ENCODE assay signal across 8 cellular contexts in the genomic region with DNA sequence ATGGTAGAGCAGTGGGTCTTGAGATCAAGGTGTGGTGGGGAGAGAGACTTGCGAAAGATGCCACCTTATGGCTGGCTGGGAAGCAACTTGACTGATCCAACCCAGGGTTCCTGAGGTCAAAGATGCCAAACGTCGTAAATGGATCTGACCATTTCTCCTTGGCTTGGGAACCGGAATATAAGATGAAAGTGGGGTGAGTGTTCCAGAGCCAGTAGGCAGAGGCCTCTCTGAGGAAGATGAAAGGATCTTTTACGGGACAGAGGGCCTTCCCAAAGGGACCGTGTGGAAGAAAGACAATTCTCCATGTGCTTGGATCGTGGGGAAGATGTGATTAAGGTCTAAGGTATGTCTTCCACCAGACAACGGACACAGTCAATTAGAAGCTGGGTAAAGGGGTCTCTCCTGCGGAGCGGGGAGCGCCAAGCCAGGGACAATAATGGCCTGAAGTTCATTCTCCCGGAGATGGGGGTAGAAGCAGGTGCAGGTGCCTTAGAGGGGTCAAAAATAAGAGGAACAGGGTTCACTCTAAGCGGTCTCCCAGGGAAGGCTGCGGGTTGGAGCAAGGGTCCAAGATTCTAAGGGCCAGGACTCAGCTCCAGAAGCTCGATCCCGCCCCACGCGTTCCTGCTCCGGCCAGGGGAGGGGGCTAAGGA. TPM values are rescaled to one million over a fixed set of nuclear protein-coding genes. Genes with fewer than 3 reads are reported as not detected.
A peak's percentile ranks its signal among the peaks of the same experiment; 100 is the strongest.
DNase-seq lines count a peak whose midpoint lies in the region; ATAC-seq and TF ChIP-seq lines count a peak whose summit lies in the region.

No MANE protein-coding gene starts in this region.

- WGBS in HUES64: 7% methylated on average over 19 of the region's 19 CpGs
- WGBS in lower leg skin, 2 donors: 5 to 6% methylated on average over 19 of the region's 19 CpGs

- peak overlapping the region; percentile 82 to 91 (median 88) for H3K4me3 Mint-ChIP-seq in CD8-positive, alpha-beta memory T cell

- no peaks in the 10 kb centered on the region for H3K9me3 ChIP-seq in CD8-positive, alpha-beta memory T cell (ENCODE audit: low read length)
- H3K9me3 ChIP-seq in HUES64 (ENCODE audit: insufficient read depth, low read depth, low read length): no peaks in the 10 kb centered on the region
- H3K9me3 ChIP-seq in upper lobe of right lung: no peaks in the 10 kb centered on the region

- TF ChIP-seq POLR2A in lower leg skin (IDR thresholded peaks at IDR 0.05): no peak

- CTCF ChIA-PET in CD8-positive, alpha-beta memory T cell (lab: Charles Lee): interaction anchor here (1.0 to 3.3 kb wide), 6 partner anchors 25 to 73 kb away, joined by 3 to 29 read pairs (median 8); a partner anchor contains a TSS

- peaks cover 0 to 16% (median 0%) of the 10 kb centered on the region in 3 donors for H3K36me3 Mint-ChIP-seq in CD8-positive, alpha-beta memory T cell

- H3K4me1 Mint-ChIP-seq in CD8-positive, alpha-beta memory T cell: peaks cover 34 to 48% (median 40%) of the 10 kb centered on the region in 3 donors

- peak overlapping the region; percentile 77 to 99 (median 89) for H3K27ac Mint-ChIP-seq in CD8-positive, alpha-beta memory T cell

- POLR2A ChIA-PET in CD8-positive, alpha-beta memory T cell (lab: Charles Lee): interaction anchor here (0.6 to 3.2 kb wide), 8 partner anchors 13 to 130 kb away, joined by 3 to 61 read pairs (median 10); a partner anchor contains a TSS

- in situ Hi-C loops in astrocyte of the spinal cord (cut with HindIII; ENCODE audit: low sequenced_read_pairs): no loop called here

- peaks cover 26% of the 10 kb centered on the region for H3K4me1 ChIP-seq in CD8-positive, alpha-beta memory T cell (ENCODE audit: insufficient read depth, low read length)
- H3K4me1 ChIP-seq in HUES64 (ENCODE audit: insufficient read depth, low read length) (peaks cover 8% of the 10 kb centered on the region), upper lobe of right lung (peaks cover 35% of the 10 kb centered on the region)

- no peaks in the 10 kb centered on the region for H3K9me3 Mint-ChIP-seq in CD8-positive, alpha-beta memory T cell

- peak overlapping the region; percentile 79 for H3K9ac ChIP-seq in HUES64 (ENCODE audit: low read depth, low read length)

- intact Hi-C loops in lower leg skin (cut with DNase I; ENCODE audit: low total_unique reads) (no loop called here), upper lobe of right lung (cut with DNase I) (no loop called here)

- ATAC-seq in upper lobe of right lung (no peak), HG02642 (IDR thresholded peaks at IDR 0.05; ENCODE audit: poor library complexity, unreplicated experiment) (no peak), HG02588 (IDR thresholded peaks at IDR 0.05; ENCODE audit: unreplicated experiment) (no peak)

- H3K27me3 Mint-ChIP-seq in CD8-positive, alpha-beta memory T cell: no peaks in the 10 kb centered on the region

- H3K36me3 ChIP-seq in CD8-positive, alpha-beta memory T cell (ENCODE audit: insufficient read depth, low read length): no peaks in the 10 kb centered on the region
- H3K36me3 ChIP-seq in HUES64 (ENCODE audit: insufficient read depth, low read length) (peaks cover 25% of the 10 kb centered on the region), upper lobe of right lung (peaks cover 12% of the 10 kb centered on the region)

- H3K4me3 ChIP-seq in CD8-positive, alpha-beta memory T cell (ENCODE audit: low read length): peak overlapping the region; percentile 61
- peak overlapping the region; percentile 77 for H3K4me3 ChIP-seq in HUES64 (ENCODE audit: low read length)
- H3K4me3 ChIP-seq in astrocyte of the spinal cord (ENCODE audit: low read depth, low read length): peak overlapping the region; percentile 89
- H3K4me3 ChIP-seq in lower leg skin (ENCODE audit: low read depth, poor library complexity, severe bottlenecking): peak overlapping the region; percentile 76
- H3K4me3 ChIP-seq in upper lobe of right lung: peak overlapping the region; percentile 83

- DNase-seq in CD8-positive, alpha-beta memory T cell: no peak
- DNase-seq in astrocyte of the spinal cord (ENCODE audit: low read depth, low spot score) (peak; percentile 27), lower leg skin (ENCODE audit: low spot score in 2 of 2) (peak in 1 of 2 donors; percentile 28), upper lobe of right lung (no peak), Kasumi-1 (lab: John Stamatoyannopoulos, UW) (no peak)

- H3K27ac ChIP-seq in CD8-positive, alpha-beta memory T cell (ENCODE audit: low read depth, low read length): peak overlapping the region; percentile 71
- peak overlapping the region; percentile 85; the same call in 1 of the 2 replicates for H3K27ac ChIP-seq in HUES64 (ENCODE audit: low read depth, low read length)
- H3K27ac ChIP-seq in upper lobe of right lung: peak overlapping the region; percentile 78

- no peak for TF ChIP-seq CTCF in astrocyte of the spinal cord (IDR thresholded peaks at IDR 0.05; ENCODE audit: low read depth, low read length)
- no peak for TF ChIP-seq CTCF in lower leg skin (IDR thresholded peaks at IDR 0.05)
- no peak for TF ChIP-seq CTCF in upper lobe of right lung (IDR thresholded peaks at IDR 0.05)

- no peaks in the 10 kb centered on the region for H3K27me3 ChIP-seq in CD8-positive, alpha-beta memory T cell (ENCODE audit: insufficient read depth, low read length, poor library complexity, severe bottlenecking)
- H3K27me3 ChIP-seq in HUES64 (ENCODE audit: insufficient read depth, low read length) (no peaks in the 10 kb centered on the region), upper lobe of right lung (no peaks in the 10 kb centered on the region)

RNA-seq across cellular contexts. Expression of a gene that starts 0.8 kb away (rescaled TPM):
- total RNA-seq in CD8-positive, alpha-beta memory T cell: 10 to 100 TPM; 45.7 to 45.9 TPM
- 20.4 TPM for polyA plus RNA-seq in CD8-positive, alpha-beta memory T cell
- polyA plus RNA-seq in HUES64 (2013, experiment 1 of 2): 23.7 TPM
- polyA plus RNA-seq in HUES64 (2013, experiment 2 of 2): 24.3 TPM
- 10 to 100 TPM; 32.1 to 35.7 (median 33.9) TPM for total RNA-seq in lower leg skin
- total RNA-seq in upper lobe of right lung: 39.3 TPM

RNA-seq across cellular contexts. Expression of a gene that starts 13.7 kb away (rescaled TPM):
- 10 to 100 TPM; 18.4 to 21.6 TPM for total RNA-seq in CD8-positive, alpha-beta memory T cell
- 37.0 TPM for polyA plus RNA-seq in CD8-positive, alpha-beta memory T cell
- polyA plus RNA-seq in HUES64 (2013, experiment 1 of 2): 41.2 TPM
- polyA plus RNA-seq in HUES64 (2013, experiment 2 of 2): 45.5 TPM
- total RNA-seq in lower leg skin: 10 to 100 TPM; 32.7 to 50.5 (median 43.0) TPM
- 81.7 TPM for total RNA-seq in upper lobe of right lung

RNA-seq across cellular contexts. Expression of a gene that starts 16.0 kb away (rescaled TPM):
- not detected for total RNA-seq in CD8-positive, alpha-beta memory T cell
- not detected for polyA plus RNA-seq in CD8-positive, alpha-beta memory T cell
- polyA plus RNA-seq in HUES64 (2013, experiment 1 of 2): 0.85 TPM
- 1.1 TPM for polyA plus RNA-seq in HUES64 (2013, experiment 2 of 2)
- not detected for total RNA-seq in lower leg skin
- 0.87 TPM for total RNA-seq in upper lobe of right lung

RNA-seq across cellular contexts. Expression of a gene that starts 24.0 kb away (rescaled TPM):
- total RNA-seq in CD8-positive, alpha-beta memory T cell: under 1 TPM; 0.29 to 0.31 TPM
- polyA plus RNA-seq in CD8-positive, alpha-beta memory T cell: not detected
- polyA plus RNA-seq in HUES64 (2013, experiment 1 of 2): 3.0 TPM
- 2.2 TPM for polyA plus RNA-seq in HUES64 (2013, experiment 2 of 2)
- total RNA-seq in lower leg skin: 100 to 1,000 TPM in 1 of 4 donors, 10 to 100 TPM in 3; 61.9 to 106 (median 77.8) TPM
- 0.67 TPM for total RNA-seq in upper lobe of right lung

RNA-seq across cellular contexts. Expression of a gene that starts 30.2 kb away (rescaled TPM):
- 100 to 1,000 TPM; 115 to 124 TPM for total RNA-seq in CD8-positive, alpha-beta memory T cell
- polyA plus RNA-seq in CD8-positive, alpha-beta memory T cell: 40.5 TPM
- 59.3 TPM for polyA plus RNA-seq in HUES64 (2013, experiment 1 of 2)
- 53.6 TPM for polyA plus RNA-seq in HUES64 (2013, experiment 2 of 2)
- 10 to 100 TPM; 30.4 to 97.7 (median 74.4) TPM for total RNA-seq in lower leg skin
- 58.2 TPM for total RNA-seq in upper lobe of right lung
